9 cellular contexts compared by ENCODE assay signal in genomic region chr10:46597616-46598246, GRCh38. TPM values are rescaled to one million over a fixed set of nuclear protein-coding genes. Genes with fewer than 3 reads are reported as not detected.
DNase-seq lines count a peak whose midpoint lies in the region; ATAC-seq and TF ChIP-seq lines count a peak whose summit lies in the region.
"Not testable (repeated sequence)": the region's sequence is repeated elsewhere in the genome, so short reads cannot be mapped to it uniquely, and the experiment has no call there.
"Had no signal": no experiment of that assay in that cellular context is flagged by ENCODE, and none has a peak within 500 bp of the region (broad histone marks: within the 10 kb centered on the region; RNA-seq: fewer than 3 reads in every experiment).

No MANE protein-coding gene starts in this region.

- peak overlapping the region; percentile 71 for H3K4me2 ChIP-seq in hepatocyte

- not testable (repeated sequence) for H3K27me3 ChIP-seq in hepatocyte, vagina

- H3K79me2 ChIP-seq in hepatocyte, result not testable (repeated sequence)

- H3K27ac Mint-ChIP-seq in activated CD4-positive, alpha-beta memory T cell treated with anti-CD3 and anti-CD28 coated beads, Interleukin-2, amount 10 ng/mL, durations not matched to agents 7 days and 5 days; central memory CD8-positive, alpha-beta T cell (ENCODE audit: low read depth): not testable (repeated sequence)

- not testable (repeated sequence) for H3K9me3 Mint-ChIP-seq in activated CD4-positive, alpha-beta memory T cell treated with anti-CD3 and anti-CD28 coated beads, Interleukin-2, amount 10 ng/mL, durations not matched to agents 7 days and 5 days; central memory CD8-positive, alpha-beta T cell

- peak; percentile 17 for DNase-seq in activated CD4-positive, alpha-beta memory T cell treated with anti-CD3 and anti-CD28 coated beads, Interleukin-2, amount 10 ng/mL, durations not matched to agents 7 days and 5 days
- not testable (repeated sequence) for DNase-seq in central memory CD8-positive, alpha-beta T cell (ENCODE audit: low spot score in 2 of 2); hepatocyte (ENCODE audit: low spot score); omental fat pad (ENCODE audit: low spot score); vagina (ENCODE audit: extremely low spot score in 2 of 2)

- H3K9me2 ChIP-seq in hepatocyte (replicated peaks; ENCODE audit: insufficient read depth), result not testable (repeated sequence)

- not testable (repeated sequence) for H3K36me3 Mint-ChIP-seq in activated CD4-positive, alpha-beta memory T cell treated with anti-CD3 and anti-CD28 coated beads, Interleukin-2, amount 10 ng/mL, durations not matched to agents 7 days and 5 days (ENCODE audit: low read depth); central memory CD8-positive, alpha-beta T cell (ENCODE audit: insufficient read depth)

- not testable (repeated sequence) for H3K27ac ChIP-seq in HEK293 (ENCODE audit: extremely low read depth, low read depth, low read length); hepatocyte; vagina

- peak overlapping the region; percentile 58 for H3K4me3 Mint-ChIP-seq in activated CD4-positive, alpha-beta memory T cell treated with anti-CD3 and anti-CD28 coated beads, Interleukin-2, amount 10 ng/mL, durations not matched to agents 7 days and 5 days
- H3K4me3 Mint-ChIP-seq in central memory CD8-positive, alpha-beta T cell, result not testable (repeated sequence)

- not testable (repeated sequence) for H3K9me3 ChIP-seq in HEK293 (ENCODE audit: control insufficient read depth, insufficient read depth, low read depth, low read length); hepatocyte (ENCODE audit: low read depth); vagina

- CTCF ChIA-PET in HEK293 (lab: Yijun Ruan, JAX); activated CD4-positive, alpha-beta memory T cell treated with anti-CD3 and anti-CD28 coated beads, Interleukin-2, amount 10 ng/mL, durations not matched to agents 7 days and 5 days (lab: Charles Lee): not testable (repeated sequence)

- TF ChIP-seq CTCF in HEK293 (tag by site-specific recombination; IDR thresholded peaks at IDR 0.05); hepatocyte (IDR thresholded peaks at IDR 0.05; ENCODE audit: poor library complexity); omental fat pad (IDR thresholded peaks at IDR 0.05); vagina (IDR thresholded peaks at IDR 0.05): not testable (repeated sequence)

- not testable (repeated sequence) for H3K36me3 ChIP-seq in HEK293 (ENCODE audit: control insufficient read depth in 2 of 2, insufficient read depth in 1 of 2, low read length in 2 of 2); hepatocyte (replicated peaks; ENCODE audit: insufficient read depth, low read depth); vagina

- TF ChIP-seq POLR2A in vagina (IDR thresholded peaks at IDR 0.05), result not testable (repeated sequence)

- WGBS in hepatocyte (ENCODE audit: low lambda C conversion rate, missing lambda C conversion rate), result 0% methylated on average over 15 of the region's 44 CpGs

- H3K27me3 Mint-ChIP-seq in activated CD4-positive, alpha-beta memory T cell treated with anti-CD3 and anti-CD28 coated beads, Interleukin-2, amount 10 ng/mL, durations not matched to agents 7 days and 5 days; central memory CD8-positive, alpha-beta T cell: not testable (repeated sequence)

- H3K4me1 ChIP-seq in HEK293 (ENCODE audit: control insufficient read depth, insufficient read depth, low read length); hepatocyte (ENCODE audit: insufficient read depth); vagina: not testable (repeated sequence)

- peak; percentile 69 for ATAC-seq in GM18858 (IDR thresholded peaks at IDR 0.05; ENCODE audit: unreplicated experiment)
- ATAC-seq in HG03520 (IDR thresholded peaks at IDR 0.05; ENCODE audit: unreplicated experiment), result peak; percentile 83
- ATAC-seq in central memory CD8-positive, alpha-beta T cell (replicated peaks; ENCODE audit: extremely low read depth, poor library complexity, severe bottlenecking), result peak; percentile 86
- peak; percentile 87 for ATAC-seq in omental fat pad (ENCODE audit: low FRiP score)

- not testable (repeated sequence) for H2AFZ ChIP-seq in hepatocyte

- POLR2A ChIA-PET in HEK293 (lab: Yijun Ruan, JAX); activated CD4-positive, alpha-beta memory T cell treated with anti-CD3 and anti-CD28 coated beads, Interleukin-2, amount 10 ng/mL, durations not matched to agents 7 days and 5 days (lab: Charles Lee): not testable (repeated sequence)

- not testable (repeated sequence) for H3K4me1 Mint-ChIP-seq in activated CD4-positive, alpha-beta memory T cell treated with anti-CD3 and anti-CD28 coated beads, Interleukin-2, amount 10 ng/mL, durations not matched to agents 7 days and 5 days; central memory CD8-positive, alpha-beta T cell

- intact Hi-C loops in vagina (cut with DNase I), result not testable (repeated sequence)

- H4K20me1 ChIP-seq in hepatocyte (ENCODE audit: insufficient read depth, poor library complexity, severe bottlenecking), result not testable (repeated sequence)

- H3K4me3 ChIP-seq in HEK293 (ENCODE audit: low read depth, low read length) (peak overlapping the region; percentile 28), hepatocyte (peak overlapping the region; percentile 36), vagina (peak overlapping the region; percentile 41 to 42)

TF ChIP-seq in HEK293, 187 proteins besides CTCF, POLR2A, EP300 and RAD21:
- TF ChIP-seq ZBTB26 (tag by site-specific recombination; optimal IDR thresholded peaks at IDR 0.05), result peak; percentile 46

RNA-seq across cellular contexts. Expression of gene SYT15, which starts 18.8 kb away (rescaled TPM):
- total RNA-seq in activated CD4-positive, alpha-beta memory T cell treated with anti-CD3 and anti-CD28 coated beads, Interleukin-2, amount 10 ng/mL, durations not matched to agents 7 days and 5 days, result under 1 TPM; 0.86 to 0.95 TPM
- 0.24 and 2.9 TPM in 2 replicates for total RNA-seq in hepatocyte
- polyA plus RNA-seq in hepatocyte, result 1.1 and 1.2 TPM in 2 replicates
- total RNA-seq in omental fat pad, result 1 to 10 TPM in 3 of 4 donors, under 1 TPM in 1; 0.65 to 9.6 (median 2.9) TPM
- total RNA-seq in vagina, result 5.4 TPM

RNA-seq across cellular contexts. Expression of gene GPRIN2, which starts 41.3 kb away (rescaled TPM):
- total RNA-seq in activated CD4-positive, alpha-beta memory T cell treated with anti-CD3 and anti-CD28 coated beads, Interleukin-2, amount 10 ng/mL, durations not matched to agents 7 days and 5 days, result not detected
- total RNA-seq in hepatocyte (13.0 and 23.4 TPM in 2 replicates), omental fat pad (under 1 TPM in 2 of 4 donors, not detected in 2; 0.46 to 0.50 TPM), vagina (5.6 TPM)
- polyA plus RNA-seq in hepatocyte, result 13.7 and 15.0 TPM in 2 replicates
- total RNA-seq: pulmonary artery endothelial cell had no signal
